16 cellular contexts compared by ENCODE assay signal in genomic region chr14:93982684-93983007, GRCh38. TPM values are rescaled to one million over a fixed set of nuclear protein-coding genes. Genes with fewer than 3 reads are reported as not detected.
DNase-seq lines count a peak whose midpoint lies in the region; ATAC-seq, FAIRE-seq and TF ChIP-seq lines count a peak whose summit lies in the region.
"Had no signal": no experiment of that assay in that cellular context is flagged by ENCODE, and none has a peak within 500 bp of the region (broad histone marks: within the 10 kb centered on the region; RNA-seq: fewer than 3 reads in every experiment).

No MANE protein-coding gene starts in this region.

- no peaks in the 10 kb centered on the region for H3K27me3 ChIP-seq in heart left ventricle
- H3K27me3 ChIP-seq in H1 (replicated peaks in 1 of 4; ENCODE audit: control insufficient read depth in 3 of 4, extremely low read depth in 1 of 4, insufficient read depth in 3 of 4, low read length in 3 of 4): no peaks in the 10 kb centered on the region; a peak in 2 of 7 replicates
- no peaks in the 10 kb centered on the region for H3K27me3 ChIP-seq in psoas muscle (ENCODE audit: insufficient read depth in 3 of 3, low read length in 2 of 3)
- H3K27me3 ChIP-seq in tibial artery: no peaks in the 10 kb centered on the region

- 0 out of 2 replicates have a peak overlapping the region, but pooled peaks have one; percentile 26 for H2AK5ac ChIP-seq in H1 (ENCODE audit: low read depth, low read length)

- H3K4ac ChIP-seq in H1 (replicated peaks; ENCODE audit: insufficient read length, low read depth, low read length): no peak overlapping the region

- TF ChIP-seq RAD21 in H1 (IDR thresholded peaks at IDR 0.05 in 1 of 2, conservative IDR thresholded peaks at IDR 0.05 in 1 of 2; ENCODE audit: low read depth in 2 of 2, low read length in 2 of 2): no peak

- no peak overlapping the region for H3K4me2 ChIP-seq in H1 (ENCODE audit: insufficient read depth in 1 of 2, low read depth in 2 of 2, low read length in 2 of 2)

- no peak overlapping the region for H2BK5ac ChIP-seq in H1 (ENCODE audit: low read depth, low read length)

- H3K23me2 ChIP-seq in H1 (ENCODE audit: low read depth, low read length): no peaks in the 10 kb centered on the region

- no peak overlapping the region for H4K8ac ChIP-seq in H1 (ENCODE audit: extremely low read depth, insufficient read depth, low read length)

- TF ChIP-seq EP300 in H1 (IDR thresholded peaks at IDR 0.05; ENCODE audit: borderline replicate concordance in 1 of 2, low read depth in 2 of 2, low read length in 2 of 2): no peak

- peak overlapping the region; percentile 82 to 97 (median 90) for H3K27ac ChIP-seq in heart left ventricle
- no peak overlapping the region for H3K27ac ChIP-seq in H1 (ENCODE audit: low read depth, low read length)
- H3K27ac ChIP-seq in psoas muscle: peak overlapping the region; percentile 98
- H3K27ac ChIP-seq in tibial artery: peak overlapping the region; percentile 89
- H3K27ac ChIP-seq: RWPE1 had no signal

- H3K4me1 ChIP-seq in heart left ventricle (peaks cover 0 to 85% (median 29%) of the 10 kb centered on the region in 12 donors), H1 (replicated peaks in 1 of 4; ENCODE audit: control insufficient read depth in 3 of 4, insufficient read depth in 4 of 4, low read length in 3 of 4) (peaks cover 0 to 14% (median 8%) of the 10 kb centered on the region in 4 experiments; a peak in 4 of 7 replicates), psoas muscle (peaks cover 57% of the 10 kb centered on the region), tibial artery (peaks cover 0 to 62% (median 38%) of the 10 kb centered on the region in 4 donors)

- CTCF ChIA-PET in H1 (lab: Charles Lee; ENCODE audit: partially characterized antibody): interaction anchor here (0.7 to 7.6 kb wide), 12 partner anchors 9 to 158 kb away, joined by 3 to 108 read pairs (median 14); partner anchors contain the start of genes ASB2 and CCDC197

- no peak overlapping the region for H4K5ac ChIP-seq in H1 (ENCODE audit: insufficient read length, low read depth, low read length)

- no peak overlapping the region for H2BK120ac ChIP-seq in H1 (replicated peaks; ENCODE audit: low read depth, low read length)

- no peaks in the 10 kb centered on the region for H3K9me3 ChIP-seq in heart left ventricle
- no peaks in the 10 kb centered on the region for H3K9me3 ChIP-seq in H1 (ENCODE audit: insufficient read depth in 2 of 2, low read depth in 1 of 2, low read length in 1 of 2)
- H3K9me3 ChIP-seq in psoas muscle: no peaks in the 10 kb centered on the region
- H3K9me3 ChIP-seq in tibial artery: no peaks in the 10 kb centered on the region
- H3K9me3 ChIP-seq: HAP-1 had no signal

- FAIRE-seq in H1 (lab: Jason Lieb, UNC) (no peak), D721Med (lab: Jason Lieb, UNC) (no peak)
- FAIRE-seq: A204.1, GM12878 had no signal

- H2BK20ac ChIP-seq in H1 (ENCODE audit: low read length): no peak overlapping the region

- intact Hi-C loops in heart left ventricle (cut with DNase I): no loop called here
- intact Hi-C loops in cardiac septum (cut with DNase I): no loop called here
- intact Hi-C loops in psoas muscle (cut with DNase I): no loop called here
- intact Hi-C loops in tibial artery (cut with DNase I; ENCODE audit: low total_unique reads): no loop called here

- no peak for TF ChIP-seq POLR2A in heart left ventricle (IDR thresholded peaks at IDR 0.05)
- TF ChIP-seq POLR2A in H1 (IDR thresholded peaks at IDR 0.05; ENCODE audit: control extremely low read depth in 1 of 2, low read depth in 2 of 2, low read length in 2 of 2): no peak

- WGBS in heart left ventricle, 4 donors: 57 to 72% (median 65%) methylated on average over 3 to 7 of the region's 7 CpGs
- WGBS in H1 (ENCODE audit: extremely low coverage in 1 of 2, insufficient coverage in 1 of 2, insufficient read length in 1 of 2, insufficient replicate concordance in 2 of 2, low coverage in 1 of 2, low lambda C conversion rate in 2 of 2, missing lambda C conversion rate in 1 of 2), 2 experiments: 83% methylated on average over 7 of the region's 7 CpGs; no CpG with 5 or more reads in 1 of the 2 experiments
- 25 to 39% (median 34%) methylated on average over 7 of the region's 7 CpGs for WGBS in psoas muscle, 3 donors

- no peaks in the 10 kb centered on the region for H4K20me1 ChIP-seq in H1 (replicated peaks in 1 of 2; ENCODE audit: control insufficient read depth in 1 of 2, insufficient read depth in 2 of 2, low read length in 2 of 2)

- H3K4me3 ChIP-seq in heart left ventricle (no peak overlapping the region), H1 (ENCODE audit: extremely low read depth in 1 of 4, insufficient read depth in 2 of 4, low read depth in 3 of 4, low read length in 4 of 4) (no peak overlapping the region), psoas muscle (peak overlapping the region; percentile 47), tibial artery (no peak overlapping the region)
- H3K4me3 ChIP-seq: GM12878, HAP-1 had no signal

- no peak overlapping the region for H4K91ac ChIP-seq in H1 (replicated peaks; ENCODE audit: insufficient read length, low read length)

- DNase-seq in heart left ventricle (peak in 1 of 5 donors; percentile 66), cardiac septum (ENCODE audit: low spot score) (no peak), H1 (ENCODE audit: low read depth in 1 of 2, low spot score in 2 of 2) (no peak), psoas muscle (peak in 1 of 2 donors; percentile 69), tibial artery (no peak), amniotic stem cell (lab: John Stamatoyannopoulos, UW) (no peak), NOMO-1 treated with DMSO at 0.1 percent for 48 hours (lab: John Stamatoyannopoulos, UW; ENCODE audit: unreplicated experiment) (no peak), D721Med (ENCODE audit: insufficient read length, low spot score) (no peak)
- DNase-seq: NCI-H1417 treated with DMSO at 0.1 percent for 48 hours, NCI-H2029 treated with DMSO at 0.1 percent for 48 hours, OCI-M1 had no signal

- H2AFZ ChIP-seq in H1 (ENCODE audit: low read length): no peak overlapping the region

- H3K79me2 ChIP-seq in H1 (ENCODE audit: control insufficient read depth in 1 of 2, insufficient read depth in 2 of 2, low read length in 2 of 2): no peaks in the 10 kb centered on the region

- no peak overlapping the region for H2BK12ac ChIP-seq in H1 (ENCODE audit: low read depth, low read length)

- POLR2A ChIA-PET in H1 (lab: Charles Lee; ENCODE audit: partially characterized antibody): interaction anchor here (0.9 kb wide), 1 partner anchor 20 kb away, joined by 3 read pairs; no protein-coding TSS in a partner anchor

- H2BK15ac ChIP-seq in H1 (ENCODE audit: low read length): 0 out of 2 replicates have a peak overlapping the region, but pooled peaks have one; percentile 37

- TF ChIP-seq CTCF in heart left ventricle (IDR thresholded peaks at IDR 0.05) (no peak), H1 (IDR thresholded peaks at IDR 0.05; ENCODE audit: control extremely low read depth in 1 of 3, insufficient read depth in 1 of 3, low read depth in 1 of 3, low read length in 3 of 3) (no peak), psoas muscle (IDR thresholded peaks at IDR 0.05) (no peak), tibial artery (IDR thresholded peaks at IDR 0.05) (no peak), D721Med (IDR thresholded peaks at IDR 0.05; ENCODE audit: insufficient read depth, missing control alignments) (no peak)

- H3K56ac ChIP-seq in H1 (replicated peaks; ENCODE audit: insufficient read length, low read depth, low read length): no peak overlapping the region

- no peak overlapping the region for H3K14ac ChIP-seq in H1 (ENCODE audit: insufficient read length)

- H3K79me1 ChIP-seq in H1 (ENCODE audit: low read depth, low read length): no peaks in the 10 kb centered on the region

- no peak overlapping the region for H3K9ac ChIP-seq in H1 (replicated peaks in 1 of 4; ENCODE audit: extremely low read depth in 1 of 4, low read depth in 3 of 4, low read length in 3 of 4)

- H3K18ac ChIP-seq in H1 (ENCODE audit: extremely low read depth, low read length): no peak overlapping the region

- H3K23ac ChIP-seq in H1 (ENCODE audit: insufficient read length): no peak overlapping the region

- H3K36me3 ChIP-seq in heart left ventricle: no peaks in the 10 kb centered on the region
- H3K36me3 ChIP-seq in H1 (ENCODE audit: control insufficient read depth in 2 of 4, insufficient read depth in 4 of 4, low read length in 3 of 4): no peaks in the 10 kb centered on the region
- H3K36me3 ChIP-seq in psoas muscle (ENCODE audit: insufficient read depth in 1 of 2, low read depth in 1 of 2): no peaks in the 10 kb centered on the region
- H3K36me3 ChIP-seq in tibial artery: no peaks in the 10 kb centered on the region
- H3K36me3 ChIP-seq: HAP-1 had no signal

- ATAC-seq in heart left ventricle: peak in 3 of 4 donors; percentile 6 to 14 (median 11)
- ATAC-seq in psoas muscle: peak; percentile 10 to 23 (median 19)
- ATAC-seq: GM12878 had no signal

RNA-seq across cellular contexts. Expression of gene ASB2, which starts 6.3 kb away (rescaled TPM):
- 100 to 1,000 TPM in 8 of 9 donors, 10 to 100 TPM in 1; 95.8 to 411 (median 166) TPM for total RNA-seq in heart left ventricle
- polyA plus RNA-seq in heart left ventricle: 100 to 1,000 TPM in 1 of 2 donors, 10 to 100 TPM in 1; 22.4 to 289 TPM
- 156 TPM for total RNA-seq in cardiac septum
- 0.77 and 1.0 TPM in 2 replicates for total RNA-seq in H1 (2021; fragmentation: NEBNext Ultra II Directional; extraction: Animal tissue kit (Norgen Biotek cat#: 25700))
- 2.1 and 3.2 TPM in 2 replicates for polyA plus RNA-seq in H1 (2011; rRNA removed)
- 1.3 TPM for polyA plus RNA-seq in H1 (2011; cell fraction: cytosol; rRNA removed)
- polyA plus RNA-seq in H1 (2011; cell fraction: nucleus; rRNA removed): 0.91 TPM
- polyA plus RNA-seq in H1 (2012, experiment 1 of 2): 0.37 to 0.97 TPM (median 0.77 TPM) in 4 replicates
- 0.47 TPM for polyA plus RNA-seq in H1 (2012, experiment 2 of 2)
- 0.83 TPM for polyA plus RNA-seq in H1 (2013, experiment 1 of 2)
- polyA plus RNA-seq in H1 (2013, experiment 2 of 2): 1.2 TPM
- polyA minus RNA-seq in H1 (2011; rRNA and poly(A)+ RNA removed): 1.2 and 2.1 TPM in 2 replicates
- polyA minus RNA-seq in H1 (2011; cell fraction: cytosol; rRNA and poly(A)+ RNA removed): 3.7 TPM
- 1.9 TPM for polyA minus RNA-seq in H1 (2011; cell fraction: nucleus; rRNA and poly(A)+ RNA removed)
- 100 to 1,000 TPM; 148 to 443 (median 252) TPM for total RNA-seq in psoas muscle
- polyA plus RNA-seq in psoas muscle: 100 to 1,000 TPM in 2 of 3 donors, 10 to 100 TPM in 1; 41.2 to 460 (median 217) TPM

RNA-seq across cellular contexts. Expression of gene CCDC197, which starts 14.5 kb away (rescaled TPM):
- 1 to 10 TPM in 3 of 9 donors, under 1 TPM in 3, not detected in 3; 0.26 to 1.4 (median 0.95) TPM for total RNA-seq in heart left ventricle
- under 1 TPM in 1 of 2 donors, not detected in 1; 0.23 TPM for polyA plus RNA-seq in heart left ventricle
- total RNA-seq in cardiac septum: 3.4 TPM
- not detected in 2 replicates for total RNA-seq in H1 (2021; fragmentation: NEBNext Ultra II Directional; extraction: Animal tissue kit (Norgen Biotek cat#: 25700))
- not detected in 2 replicates for polyA plus RNA-seq in H1 (2011; rRNA removed)
- polyA plus RNA-seq in H1 (2011; cell fraction: cytosol; rRNA removed): not detected
- polyA plus RNA-seq in H1 (2011; cell fraction: nucleus; rRNA removed): not detected
- polyA plus RNA-seq in H1 (2012, experiment 1 of 2): not detected in 4 replicates
- not detected for polyA plus RNA-seq in H1 (2012, experiment 2 of 2)
- polyA plus RNA-seq in H1 (2013, experiment 1 of 2): not detected
- polyA plus RNA-seq in H1 (2013, experiment 2 of 2): not detected
- polyA minus RNA-seq in H1 (2011; rRNA and poly(A)+ RNA removed): not detected in 2 replicates
- not detected for polyA minus RNA-seq in H1 (2011; cell fraction: cytosol; rRNA and poly(A)+ RNA removed)
- polyA minus RNA-seq in H1 (2011; cell fraction: nucleus; rRNA and poly(A)+ RNA removed): not detected
- total RNA-seq in psoas muscle: 1 to 10 TPM in 3 of 4 donors, under 1 TPM in 1; 0.71 to 3.9 (median 2.2) TPM
- under 1 TPM; 0.04 to 0.69 (median 0.61) TPM for polyA plus RNA-seq in psoas muscle
- total RNA-seq: GM12878, HT-29 had no signal

RNA-seq across cellular contexts. Expression of gene OTUB2, which starts 43.5 kb away (rescaled TPM):
- total RNA-seq in heart left ventricle (under 1 TPM; 0.09 to 0.60 (median 0.38) TPM), cardiac septum (0.30 TPM), psoas muscle (under 1 TPM; 0.06 to 0.15 (median 0.10) TPM)
- polyA plus RNA-seq in heart left ventricle (under 1 TPM; 0.19 to 0.50 TPM), H1 (2011; rRNA removed) (2.2 and 2.6 TPM in 2 replicates), psoas muscle (under 1 TPM; 0.04 to 0.96 (median 0.09) TPM)
- total RNA-seq in H1 (2021; fragmentation: NEBNext Ultra II Directional; extraction: Animal tissue kit (Norgen Biotek cat#: 25700)): 4.1 and 4.2 TPM in 2 replicates
- polyA plus RNA-seq in H1 (2011; cell fraction: cytosol; rRNA removed): 2.1 TPM
- polyA plus RNA-seq in H1 (2011; cell fraction: nucleus; rRNA removed): 3.1 TPM
- polyA plus RNA-seq in H1 (2012, experiment 1 of 2): 2.8 to 4.1 TPM (median 3.5 TPM) in 4 replicates
- polyA plus RNA-seq in H1 (2012, experiment 2 of 2): 5.0 TPM
- polyA plus RNA-seq in H1 (2013, experiment 1 of 2): 2.3 TPM
- 2.1 TPM for polyA plus RNA-seq in H1 (2013, experiment 2 of 2)
- 7.9 and 8.0 TPM in 2 replicates for polyA minus RNA-seq in H1 (2011; rRNA and poly(A)+ RNA removed)
- 4.5 TPM for polyA minus RNA-seq in H1 (2011; cell fraction: cytosol; rRNA and poly(A)+ RNA removed)
- 5.9 TPM for polyA minus RNA-seq in H1 (2011; cell fraction: nucleus; rRNA and poly(A)+ RNA removed)

RNA-seq across cellular contexts. Expression of gene FAM181A, which starts 55.5 kb away (rescaled TPM):
- total RNA-seq in heart left ventricle (not detected), cardiac septum (not detected), psoas muscle (not detected)
- polyA plus RNA-seq in heart left ventricle (not detected), H1 (2011; rRNA removed) (not detected in 2 replicates), psoas muscle (under 1 TPM in 2 of 3 donors, not detected in 1; 0.14 to 0.32 TPM)
- not detected in 2 replicates for total RNA-seq in H1 (2021; fragmentation: NEBNext Ultra II Directional; extraction: Animal tissue kit (Norgen Biotek cat#: 25700))
- not detected for polyA plus RNA-seq in H1 (2011; cell fraction: cytosol; rRNA removed)
- polyA plus RNA-seq in H1 (2011; cell fraction: nucleus; rRNA removed): not detected
- not detected in 4 replicates for polyA plus RNA-seq in H1 (2012, experiment 1 of 2)
- polyA plus RNA-seq in H1 (2012, experiment 2 of 2): not detected
- not detected for polyA plus RNA-seq in H1 (2013, experiment 1 of 2)
- polyA plus RNA-seq in H1 (2013, experiment 2 of 2): not detected
- polyA minus RNA-seq in H1 (2011; rRNA and poly(A)+ RNA removed): not detected in 2 replicates
- polyA minus RNA-seq in H1 (2011; cell fraction: cytosol; rRNA and poly(A)+ RNA removed): not detected
- not detected for polyA minus RNA-seq in H1 (2011; cell fraction: nucleus; rRNA and poly(A)+ RNA removed)
- total RNA-seq: GM12878, HT-29 had no signal
- polyA plus RNA-seq: GM12878 had no signal

Comparison
In these comparisons a context has a peak if more than half of its experiments do, and no peak if none do; other contexts are left out.
1. RNA of gene ASB2, which starts 6.3 kb away (total RNA-seq): 148 to 443 TPM in psoas muscle, 95.8 to 411 TPM in heart left ventricle and 156 TPM in cardiac septum (single experiment); 0.77 to 1.0 TPM in H1; every median in the first group is over 10 times any median in the second.